Comparison of ENCODE assay signal across 17 cellular contexts in genomic region chr15:70197945-70198361, GRCh38.
A peak's percentile ranks its signal among the peaks of the same experiment; 100 is the strongest.
DNase-seq lines count a peak whose midpoint lies in the region; ATAC-seq and TF ChIP-seq lines count a peak whose summit lies in the region.
"Had no signal": no experiment of that assay in that cellular context is flagged by ENCODE, and none has a peak within 500 bp of the region (broad histone marks: within the 10 kb centered on the region; RNA-seq: fewer than 3 reads in every experiment).

No MANE protein-coding gene starts in this region.

- CTCF ChIA-PET in Calu3 (lab: Charles Lee) = interaction anchor here (0.5 to 0.7 kb wide), 2 partner anchors 19 to 807 kb away, joined by 3 read pairs; no protein-coding TSS in a partner anchor

- no TSS peak for BruUV-seq in Calu3 (replicated peaks; lab: Mats Ljungman, UMichigan)

- no peak overlapping the region for H3K4me3 Mint-ChIP-seq in Calu3 (ENCODE audit: low read depth, unreplicated experiment)
- H3K4me3 Mint-ChIP-seq: immature natural killer cell, nephron progenitor cell had no signal

- H3K4me2 ChIP-seq in Karpas-422 (ENCODE audit: low read depth, low read length, poor library complexity, severe bottlenecking) = peak overlapping the region; percentile 98
- no peak overlapping the region for H3K4me2 ChIP-seq in trophoblast cell (ENCODE audit: low read length)

- peak overlapping the region; percentile 10 for H2BK5ac ChIP-seq in trophoblast cell (ENCODE audit: low read depth, low read length, poor library complexity)

- no peaks in the 10 kb centered on the region for H3K9me3 Mint-ChIP-seq in Calu3 (ENCODE audit: low read depth, unreplicated experiment)
- H3K9me3 Mint-ChIP-seq: immature natural killer cell, nephron progenitor cell had no signal

- no peak overlapping the region for H4K91ac ChIP-seq in trophoblast cell (ENCODE audit: low read depth, low read length)

- no peak overlapping the region for H2BK120ac ChIP-seq in trophoblast cell (ENCODE audit: insufficient read depth, low read length, poor library complexity)

- DNase-seq in Calu3 (peak; percentile 36), Karpas-422 (peak; percentile 86), trophoblast cell (peak; percentile 99 to 100), T-helper 2 cell (no peak), NCI-H748 treated with DMSO at 0.1 percent for 48 hours (lab: John Stamatoyannopoulos, UW) (no peak)
- DNase-seq in stimulated activated CD4-positive, alpha-beta T cell treated with anti-CD3 and anti-CD28 coated beads, Interleukin-12 subunit alpha, Interleukin-12 subunit beta, amount 100 ng/mL, for 4 hours = no peak
- DNase-seq: activated CD4-positive, alpha-beta T cell treated with anti-CD3 and anti-CD28 coated beads for 1 hour; activated gamma-delta T cell treated with Interleukin-2 at 50 U/mL for 16 hours; GOT3; immature natural killer cell; mesenchymal stem cell; NCI-H1048; NCI-H82; nephron progenitor cell; T-helper 9 cell had no signal

- intact Hi-C loops in Calu3 (cut with micrococcal nuclease; ENCODE audit: unreplicated experiment) = no loop called here

- no peak overlapping the region for H3K4ac ChIP-seq in trophoblast cell (ENCODE audit: low read depth, low read length)

- no peaks in the 10 kb centered on the region for H3K27me3 ChIP-seq in Karpas-422 (ENCODE audit: low read length)
- no peaks in the 10 kb centered on the region for H3K27me3 ChIP-seq in trophoblast cell (ENCODE audit: insufficient read depth, low read length)

- no peaks in the 10 kb centered on the region for H3K9me2 ChIP-seq in Karpas-422 (replicated peaks; ENCODE audit: insufficient read depth, low read length)

- no peak overlapping the region for H3K14ac ChIP-seq in trophoblast cell (ENCODE audit: low read length)

- 0 out of 2 replicates have a peak, but pooled peaks cover 7% of the 10 kb centered on the region for H4K20me1 ChIP-seq in Karpas-422 (ENCODE audit: insufficient read depth, low read depth, low read length)

- no peak overlapping the region for H3K27ac Mint-ChIP-seq in Calu3 (ENCODE audit: unreplicated experiment)
- H3K27ac Mint-ChIP-seq: immature natural killer cell, nephron progenitor cell had no signal

- no peak overlapping the region for H4K12ac ChIP-seq in trophoblast cell (ENCODE audit: low read depth, low read length)

- H2AK5ac ChIP-seq in trophoblast cell (ENCODE audit: low read length) = no peak overlapping the region

- H3K27ac ChIP-seq in Karpas-422 (ENCODE audit: low read length) (peak overlapping the region; percentile 100), trophoblast cell (ENCODE audit: low read depth, low read length) (no peak overlapping the region)

- H3K27me3 Mint-ChIP-seq in Calu3 (ENCODE audit: unreplicated experiment) = peaks cover 37% of the 10 kb centered on the region

- no peak overlapping the region for H2AFZ ChIP-seq in Karpas-422 (ENCODE audit: low read length)
- no peak overlapping the region for H2AFZ ChIP-seq in trophoblast cell (ENCODE audit: insufficient read depth, low read length, poor library complexity)

- H3K9me3 ChIP-seq in Karpas-422 (ENCODE audit: low read length) (no peaks in the 10 kb centered on the region), trophoblast cell (ENCODE audit: insufficient read depth, low read depth, low read length) (no peaks in the 10 kb centered on the region)

- peaks cover 13% of the 10 kb centered on the region for H3K4me1 Mint-ChIP-seq in Calu3 (ENCODE audit: low read depth, unreplicated experiment)
- H3K4me1 Mint-ChIP-seq: immature natural killer cell had no signal

- H3K4me1 ChIP-seq in Karpas-422 (ENCODE audit: low read length) = peaks cover 78% of the 10 kb centered on the region
- H3K4me1 ChIP-seq in trophoblast cell (ENCODE audit: control insufficient read depth in 1 of 2, insufficient read depth in 2 of 2, low read length in 2 of 2) = peaks cover 50 to 51% of the 10 kb centered on the region in 2 experiments

- H3K4me3 ChIP-seq in Karpas-422 (ENCODE audit: low read length) (peak overlapping the region; percentile 66), trophoblast cell (ENCODE audit: low read depth, low read length) (no peak overlapping the region)

- no peak for TF ChIP-seq CTCF in Calu3 (IDR thresholded peaks at IDR 0.05; ENCODE audit: unreplicated experiment)

- WGBS in trophoblast cell (ENCODE audit: extremely low coverage, insufficient coverage, insufficient read length) = no CpG with 5 or more reads among the region's 9 CpGs

- peaks cover 6% of the 10 kb centered on the region for H3K36me3 Mint-ChIP-seq in Calu3 (ENCODE audit: insufficient read depth, unreplicated experiment)
- H3K36me3 Mint-ChIP-seq: immature natural killer cell had no signal

- peaks cover 30% of the 10 kb centered on the region for H3K79me1 ChIP-seq in trophoblast cell (ENCODE audit: low read length)

- H3K23ac ChIP-seq in trophoblast cell (ENCODE audit: low read length) = no peak overlapping the region

- H3K36me3 ChIP-seq in Karpas-422 (ENCODE audit: insufficient read depth, low read length) (no peaks in the 10 kb centered on the region), trophoblast cell (ENCODE audit: control insufficient read depth in 1 of 2, insufficient read depth in 2 of 2, low read length in 2 of 2) (no peaks in the 10 kb centered on the region)

- H4K8ac ChIP-seq in trophoblast cell (ENCODE audit: low read depth, low read length) = no peak overlapping the region

- ATAC-seq in esophagus mucosa (peak; percentile 57), GM18858 (IDR thresholded peaks at IDR 0.05; ENCODE audit: unreplicated experiment) (no peak)

- no peak overlapping the region for H3K18ac ChIP-seq in trophoblast cell (ENCODE audit: low read length)

- H3K9ac ChIP-seq in Karpas-422 (ENCODE audit: low read length) (peak overlapping the region; percentile 43), trophoblast cell (ENCODE audit: low read length) (no peak overlapping the region)

- H3K79me2 ChIP-seq in Karpas-422 (ENCODE audit: low read length) (no peaks in the 10 kb centered on the region), trophoblast cell (ENCODE audit: control insufficient read depth, insufficient read depth, low read length, poor library complexity) (peaks cover 2% of the 10 kb centered on the region)

- no peak overlapping the region for H2BK12ac ChIP-seq in trophoblast cell (ENCODE audit: low read length)

Comparison
In these comparisons a context has a peak if more than half of its experiments do, and no peak if none do; other contexts are left out.
1. DNase-seq: peak in Calu3 (single experiment), Karpas-422 (single experiment) and trophoblast cell (2 of 2); none in T-helper 2 cell (0 of 5), stimulated activated CD4-positive, alpha-beta T cell treated with anti-CD3 and anti-CD28 coated beads, Interleukin-12 subunit alpha, Interleukin-12 subunit beta, amount 100 ng/mL, for 4 hours (single experiment) and NCI-H748 treated with DMSO at 0.1 percent for 48 hours (single experiment).